ENCODE assay signal across 1 cellular context in the genomic region with DNA sequence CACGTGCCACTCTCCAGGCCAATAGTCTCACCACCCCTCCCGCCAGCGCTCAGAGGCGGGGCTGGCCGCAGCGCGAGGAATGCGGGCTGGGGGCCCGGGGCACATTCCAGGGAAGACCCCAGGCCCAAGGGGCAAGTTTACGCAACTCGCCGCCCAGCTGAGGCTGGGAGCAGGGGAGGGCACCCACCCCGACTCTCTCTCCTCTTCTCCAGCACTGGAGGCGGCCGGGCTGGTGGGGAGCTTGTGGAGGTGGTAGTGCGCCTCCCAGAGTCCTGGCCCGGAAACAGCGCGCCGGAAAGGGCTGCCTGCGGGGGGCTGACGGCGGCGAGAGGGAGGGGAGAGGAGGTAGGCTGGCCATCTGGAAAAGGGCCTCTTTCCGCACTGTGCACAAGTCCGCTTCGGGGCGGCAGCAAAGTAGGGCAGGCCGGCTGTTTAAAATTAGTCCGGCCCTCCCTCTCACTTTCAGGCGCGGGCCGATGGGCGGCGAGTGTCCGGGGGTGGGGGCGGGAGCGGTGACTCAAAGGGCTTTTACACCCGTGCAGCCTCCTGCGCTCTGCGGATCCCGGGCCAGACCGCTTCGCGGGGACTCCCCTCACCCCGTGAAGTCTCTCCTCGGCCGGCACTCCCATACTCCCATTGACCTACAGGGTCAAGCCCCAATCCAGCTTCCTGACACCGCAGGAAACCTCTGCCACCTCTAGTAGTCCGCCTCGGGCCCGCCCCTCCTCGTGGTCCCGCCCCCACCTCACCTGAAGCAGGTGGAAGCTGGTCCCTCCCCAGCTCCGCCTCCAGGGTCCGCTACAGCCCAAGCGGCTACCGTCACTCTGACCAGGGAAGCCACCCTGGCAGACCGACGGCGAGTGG.
TF ChIP-seq lines count a peak whose summit lies in the region.

No MANE protein-coding gene starts in this region.

TF ChIP-seq in HepG2, 621 proteins besides CTCF, POLR2A, EP300 and RAD21 (continued from another document and continues in another):
- TF ChIP-seq, protein P1, sequence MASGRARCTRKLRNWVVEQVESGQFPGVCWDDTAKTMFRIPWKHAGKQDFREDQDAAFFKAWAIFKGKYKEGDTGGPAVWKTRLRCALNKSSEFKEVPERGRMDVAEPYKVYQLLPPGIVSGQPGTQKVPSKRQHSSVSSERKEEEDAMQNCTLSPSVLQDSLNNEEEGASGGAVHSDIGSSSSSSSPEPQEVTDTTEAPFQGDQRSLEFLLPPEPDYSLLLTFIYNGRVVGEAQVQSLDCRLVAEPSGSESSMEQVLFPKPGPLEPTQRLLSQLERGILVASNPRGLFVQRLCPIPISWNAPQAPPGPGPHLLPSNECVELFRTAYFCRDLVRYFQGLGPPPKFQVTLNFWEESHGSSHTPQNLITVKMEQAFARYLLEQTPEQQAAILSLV (CRISPR knock-in tag; IDR thresholded peaks at IDR 0.05; ENCODE audit: borderline replicate concordance), result peak; percentile 86; the same call in 1 of the 2 replicates
- TF ChIP-seq MAFF (IDR thresholded peaks at IDR 0.05; ENCODE audit: low read depth, low read length) (no peak), NR2F2 (IDR thresholded peaks at IDR 0.05; ENCODE audit: borderline replicate concordance, low read depth) (peak; percentile 88; the same call in 1 of the 2 replicates), MED1 (CRISPR knock-in tag; IDR thresholded peaks at IDR 0.05) (peak; percentile 80), MTA3 (CRISPR knock-in tag; IDR thresholded peaks at IDR 0.05) (no peak), PHF8 (CRISPR knock-in tag; IDR thresholded peaks at IDR 0.05) (peak; percentile 86), ZNF773 (CRISPR knock-in tag; IDR thresholded peaks at IDR 0.05; ENCODE audit: borderline replicate concordance) (peak; percentile 82; the same call in 1 of the 2 replicates), ZFP62 (CRISPR knock-in tag; IDR thresholded peaks at IDR 0.05) (no peak), DBP (CRISPR knock-in tag; IDR thresholded peaks at IDR 0.05; ENCODE audit: not compliant biosample characterization) (peak; percentile 17), AGO2 (optimal IDR thresholded peaks at IDR 0.05; ENCODE audit: low read depth, low read length) (peak; percentile 86), NFE2 (CRISPR knock-in tag; IDR thresholded peaks at IDR 0.05) (no peak), RAD51 (IDR thresholded peaks at IDR 0.05; ENCODE audit: borderline replicate concordance) (no peak; the same call in 1 of the 2 replicates), ZNF775 (CRISPR knock-in tag; IDR thresholded peaks at IDR 0.05; ENCODE audit: borderline replicate concordance) (no peak), TOPORS (CRISPR knock-in tag; IDR thresholded peaks at IDR 0.05) (peak; percentile 70; the same call in 1 of the 2 replicates), TCF7 (IDR thresholded peaks at IDR 0.05; ENCODE audit: low read depth) (no peak), HHEX (CRISPR knock-in tag; IDR thresholded peaks at IDR 0.05) (no peak), ZNF605 (CRISPR knock-in tag; IDR thresholded peaks at IDR 0.05) (peak; percentile 95), MZF1 (CRISPR knock-in tag; IDR thresholded peaks at IDR 0.05; ENCODE audit: borderline replicate concordance) (peak; percentile 92; the same call in 1 of the 2 replicates), TGIF2 (CRISPR knock-in tag; IDR thresholded peaks at IDR 0.05) (peak; percentile 76; the same call in 1 of the 2 replicates), ZNF543 (CRISPR knock-in tag; IDR thresholded peaks at IDR 0.05) (peak; percentile 94), ZNF281 (CRISPR knock-in tag; IDR thresholded peaks at IDR 0.05; ENCODE audit: borderline replicate concordance) (peak; percentile 70; the same call in 1 of the 2 replicates), ZHX2 (IDR thresholded peaks at IDR 0.05; ENCODE audit: low read depth) (peak; percentile 73; the same call in 1 of the 2 replicates), ZHX2 (CRISPR knock-in tag; IDR thresholded peaks at IDR 0.05; ENCODE audit: borderline replicate concordance) (no peak), POLR2AphosphoS2 (IDR thresholded peaks at IDR 0.05; ENCODE audit: low read depth, low read length) (no peak), ADNP (CRISPR knock-in tag; IDR thresholded peaks at IDR 0.05) (0 out of 2 replicates have a peak, but pooled peaks have one; percentile 30), SSRP1 (CRISPR knock-in tag; IDR thresholded peaks at IDR 0.05) (peak; percentile 90), ZNF230 (CRISPR knock-in tag; IDR thresholded peaks at IDR 0.05) (peak; percentile 74), ZBTB20 (CRISPR knock-in tag; IDR thresholded peaks at IDR 0.05; ENCODE audit: borderline replicate concordance, low read depth) (peak; percentile 83)
- TF ChIP-seq, protein P2, sequence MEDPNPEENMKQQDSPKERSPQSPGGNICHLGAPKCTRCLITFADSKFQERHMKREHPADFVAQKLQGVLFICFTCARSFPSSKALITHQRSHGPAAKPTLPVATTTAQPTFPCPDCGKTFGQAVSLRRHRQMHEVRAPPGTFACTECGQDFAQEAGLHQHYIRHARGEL (CRISPR knock-in tag; IDR thresholded peaks at IDR 0.05), result peak; percentile 89; the same call in 1 of the 2 replicates
- TF ChIP-seq, protein P3, sequence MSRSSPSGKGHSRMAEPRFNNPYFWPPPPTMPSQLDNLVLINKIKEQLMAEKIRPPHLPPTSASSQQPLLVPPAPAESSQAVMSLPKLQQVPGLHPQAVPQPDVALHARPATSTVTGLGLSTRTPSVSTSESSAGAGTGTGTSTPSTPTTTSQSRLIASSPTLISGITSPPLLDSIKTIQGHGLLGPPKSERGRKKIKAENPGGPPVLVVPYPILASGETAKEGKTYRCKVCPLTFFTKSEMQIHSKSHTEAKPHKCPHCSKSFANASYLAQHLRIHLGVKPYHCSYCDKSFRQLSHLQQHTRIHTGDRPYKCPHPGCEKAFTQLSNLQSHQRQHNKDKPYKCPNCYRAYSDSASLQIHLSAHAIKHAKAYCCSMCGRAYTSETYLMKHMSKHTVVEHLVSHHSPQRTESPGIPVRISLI (CRISPR knock-in tag; IDR thresholded peaks at IDR 0.05; ENCODE audit: borderline replicate concordance), result peak; percentile 9; the same call in 1 of the 2 replicates
- TF ChIP-seq, protein P4, sequence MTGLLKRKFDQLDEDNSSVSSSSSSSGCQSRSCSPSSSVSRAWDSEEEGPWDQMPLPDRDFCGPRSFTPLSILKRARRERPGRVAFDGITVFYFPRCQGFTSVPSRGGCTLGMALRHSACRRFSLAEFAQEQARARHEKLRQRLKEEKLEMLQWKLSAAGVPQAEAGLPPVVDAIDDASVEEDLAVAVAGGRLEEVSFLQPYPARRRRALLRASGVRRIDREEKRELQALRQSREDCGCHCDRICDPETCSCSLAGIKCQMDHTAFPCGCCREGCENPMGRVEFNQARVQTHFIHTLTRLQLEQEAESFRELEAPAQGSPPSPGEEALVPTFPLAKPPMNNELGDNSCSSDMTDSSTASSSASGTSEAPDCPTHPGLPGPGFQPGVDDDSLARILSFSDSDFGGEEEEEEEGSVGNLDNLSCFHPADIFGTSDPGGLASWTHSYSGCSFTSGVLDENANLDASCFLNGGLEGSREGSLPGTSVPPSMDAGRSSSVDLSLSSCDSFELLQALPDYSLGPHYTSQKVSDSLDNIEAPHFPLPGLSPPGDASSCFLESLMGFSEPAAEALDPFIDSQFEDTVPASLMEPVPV (CRISPR knock-in tag; IDR thresholded peaks at IDR 0.05), result peak; percentile 72; the same call in 1 of the 2 replicates
- TF ChIP-seq, protein P5, sequence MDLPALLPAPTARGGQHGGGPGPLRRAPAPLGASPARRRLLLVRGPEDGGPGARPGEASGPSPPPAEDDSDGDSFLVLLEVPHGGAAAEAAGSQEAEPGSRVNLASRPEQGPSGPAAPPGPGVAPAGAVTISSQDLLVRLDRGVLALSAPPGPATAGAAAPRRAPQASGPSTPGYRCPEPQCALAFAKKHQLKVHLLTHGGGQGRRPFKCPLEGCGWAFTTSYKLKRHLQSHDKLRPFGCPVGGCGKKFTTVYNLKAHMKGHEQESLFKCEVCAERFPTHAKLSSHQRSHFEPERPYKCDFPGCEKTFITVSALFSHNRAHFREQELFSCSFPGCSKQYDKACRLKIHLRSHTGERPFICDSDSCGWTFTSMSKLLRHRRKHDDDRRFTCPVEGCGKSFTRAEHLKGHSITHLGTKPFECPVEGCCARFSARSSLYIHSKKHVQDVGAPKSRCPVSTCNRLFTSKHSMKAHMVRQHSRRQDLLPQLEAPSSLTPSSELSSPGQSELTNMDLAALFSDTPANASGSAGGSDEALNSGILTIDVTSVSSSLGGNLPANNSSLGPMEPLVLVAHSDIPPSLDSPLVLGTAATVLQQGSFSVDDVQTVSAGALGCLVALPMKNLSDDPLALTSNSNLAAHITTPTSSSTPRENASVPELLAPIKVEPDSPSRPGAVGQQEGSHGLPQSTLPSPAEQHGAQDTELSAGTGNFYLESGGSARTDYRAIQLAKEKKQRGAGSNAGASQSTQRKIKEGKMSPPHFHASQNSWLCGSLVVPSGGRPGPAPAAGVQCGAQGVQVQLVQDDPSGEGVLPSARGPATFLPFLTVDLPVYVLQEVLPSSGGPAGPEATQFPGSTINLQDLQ (CRISPR knock-in tag; IDR thresholded peaks at IDR 0.05), result no peak
- TF ChIP-seq, protein P6, sequence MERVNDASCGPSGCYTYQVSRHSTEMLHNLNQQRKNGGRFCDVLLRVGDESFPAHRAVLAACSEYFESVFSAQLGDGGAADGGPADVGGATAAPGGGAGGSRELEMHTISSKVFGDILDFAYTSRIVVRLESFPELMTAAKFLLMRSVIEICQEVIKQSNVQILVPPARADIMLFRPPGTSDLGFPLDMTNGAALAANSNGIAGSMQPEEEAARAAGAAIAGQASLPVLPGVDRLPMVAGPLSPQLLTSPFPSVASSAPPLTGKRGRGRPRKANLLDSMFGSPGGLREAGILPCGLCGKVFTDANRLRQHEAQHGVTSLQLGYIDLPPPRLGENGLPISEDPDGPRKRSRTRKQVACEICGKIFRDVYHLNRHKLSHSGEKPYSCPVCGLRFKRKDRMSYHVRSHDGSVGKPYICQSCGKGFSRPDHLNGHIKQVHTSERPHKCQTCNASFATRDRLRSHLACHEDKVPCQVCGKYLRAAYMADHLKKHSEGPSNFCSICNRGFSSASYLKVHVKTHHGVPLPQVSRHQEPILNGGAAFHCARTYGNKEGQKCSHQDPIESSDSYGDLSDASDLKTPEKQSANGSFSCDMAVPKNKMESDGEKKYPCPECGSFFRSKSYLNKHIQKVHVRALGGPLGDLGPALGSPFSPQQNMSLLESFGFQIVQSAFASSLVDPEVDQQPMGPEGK (CRISPR knock-in tag; IDR thresholded peaks at IDR 0.05), result peak; percentile 100
